In the genomic region with DNA sequence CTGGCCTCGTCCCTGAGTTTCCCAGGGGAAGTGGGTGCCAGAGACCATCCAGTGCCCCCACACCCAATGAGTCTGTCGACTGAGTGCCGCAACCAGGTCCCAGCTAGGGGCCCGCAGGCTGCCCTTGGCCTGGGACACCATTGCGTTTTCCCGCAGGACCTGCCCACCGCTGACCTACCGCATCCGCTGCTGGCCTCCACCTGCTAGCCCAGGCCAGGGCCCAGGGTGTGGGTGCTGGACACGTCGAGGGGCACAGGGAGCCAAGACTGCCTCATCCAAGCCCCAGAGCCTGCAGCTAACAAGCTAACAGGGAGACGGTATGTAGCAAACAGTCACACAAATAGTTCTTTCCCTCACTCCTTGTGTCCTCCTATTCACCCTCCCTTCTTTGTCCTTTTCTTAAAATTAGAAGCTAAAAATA, we compare ENCODE assay signal across 18 cellular contexts.
DNase-seq lines count a peak whose midpoint lies in the region; ATAC-seq and TF ChIP-seq lines count a peak whose summit lies in the region.
"Had no signal": no experiment of that assay in that cellular context is flagged by ENCODE, and none has a peak within 500 bp of the region (broad histone marks: within the 10 kb centered on the region; RNA-seq: fewer than 3 reads in every experiment).

No MANE protein-coding gene starts in this region.

- peak; percentile 20 for DNase-seq in activated CD4-positive, CD25-positive, alpha-beta regulatory T cell treated with anti-CD3 and anti-CD28 coated beads, Interleukin-2, amount 50 U/mL, for 72 hours
- peak; percentile 58 for DNase-seq in right atrium auricular region (ENCODE audit: low spot score)
- DNase-seq in psoas muscle: no peak
- peak in 1 of 2 donors; percentile 43 for DNase-seq in uterus
- DNase-seq in KG1 (lab: John Stamatoyannopoulos, UW): no peak
- no peak for DNase-seq in stimulated activated CD4-positive, alpha-beta T cell treated with anti-CD3 and anti-CD28 coated beads, Interleukin-4, amount 100 ng/mL, for 1 hour
- DNase-seq in dermis blood vessel endothelial cell: no peak
- DNase-seq: 8988T; CD4-positive, CD25-positive, alpha-beta regulatory T cell; colonic mucosa; KBM-7; NCI-H1436 treated with DMSO at 0.1 percent for 48 hours; NCI-H446; stimulated activated naive CD4-positive, alpha-beta T cell had no signal

- H3K27ac ChIP-seq in right atrium auricular region (peak overlapping the region; percentile 59 to 67), psoas muscle (peak overlapping the region; percentile 39), uterus (peak overlapping the region; percentile 94 to 98)
- H3K27ac ChIP-seq: colonic mucosa, SJSA1 had no signal

- no peak overlapping the region for H3K4me3 ChIP-seq in right atrium auricular region
- no peak overlapping the region for H3K4me3 ChIP-seq in psoas muscle
- H3K4me3 ChIP-seq in uterus: no peak overlapping the region
- H3K4me3 ChIP-seq: colonic mucosa, SJSA1 had no signal

- H3K27me3 ChIP-seq in right atrium auricular region (no peaks in the 10 kb centered on the region), psoas muscle (ENCODE audit: insufficient read depth in 3 of 3, low read length in 2 of 3) (no peaks in the 10 kb centered on the region), uterus (no peaks in the 10 kb centered on the region)
- H3K27me3 ChIP-seq: colonic mucosa, SJSA1 had no signal

- H3K9me3 ChIP-seq in right atrium auricular region (no peaks in the 10 kb centered on the region), psoas muscle (no peaks in the 10 kb centered on the region), uterus (no peaks in the 10 kb centered on the region)
- H3K9me3 ChIP-seq: colonic mucosa, SJSA1 had no signal

- no peak for ATAC-seq in activated CD4-positive, CD25-positive, alpha-beta regulatory T cell treated with anti-CD3 and anti-CD28 coated beads, Interleukin-2, amount 50 U/mL, for 24 hours
- peak in 2 of 4 donors; percentile 13 to 15 for ATAC-seq in psoas muscle
- ATAC-seq: esophagus mucosa, HCT116 had no signal

- TF ChIP-seq POLR2A in uterus (IDR thresholded peaks at IDR 0.05): no peak

- TF ChIP-seq CTCF in right atrium auricular region (IDR thresholded peaks at IDR 0.05) (no peak), psoas muscle (IDR thresholded peaks at IDR 0.05) (no peak), uterus (IDR thresholded peaks at IDR 0.05) (no peak)

- H3K36me3 ChIP-seq in right atrium auricular region (no peaks in the 10 kb centered on the region), psoas muscle (ENCODE audit: insufficient read depth in 1 of 2, low read depth in 1 of 2) (no peaks in the 10 kb centered on the region), uterus (no peaks in the 10 kb centered on the region)
- H3K36me3 ChIP-seq: colonic mucosa, SJSA1 had no signal

- H3K4me1 ChIP-seq in right atrium auricular region: peaks cover 0 to 33% of the 10 kb centered on the region in 2 donors
- H3K4me1 ChIP-seq in psoas muscle: peaks cover 25% of the 10 kb centered on the region
- peaks cover 8 to 13% of the 10 kb centered on the region in 2 donors for H3K4me1 ChIP-seq in uterus
- H3K4me1 ChIP-seq: colonic mucosa had no signal

- WGBS in psoas muscle, 3 donors: 76 to 85% (median 81%) methylated on average over 12 of the region's 12 CpGs

- intact Hi-C loops in psoas muscle (cut with DNase I) (no loop called here), uterus (cut with DNase I; ENCODE audit: low total_unique reads) (no loop called here)

Comparison
In these comparisons a context has a peak if more than half of its experiments do, and no peak if none do; other contexts are left out.
1. DNase-seq: peak in activated CD4-positive, CD25-positive, alpha-beta regulatory T cell treated with anti-CD3 and anti-CD28 coated beads, Interleukin-2, amount 50 U/mL, for 72 hours (single experiment) and right atrium auricular region (single experiment); none in psoas muscle (0 of 2), KG1 (single experiment), stimulated activated CD4-positive, alpha-beta T cell treated with anti-CD3 and anti-CD28 coated beads, Interleukin-4, amount 100 ng/mL, for 1 hour (single experiment) and dermis blood vessel endothelial cell (single experiment).
2. H3K27ac ChIP-seq: peak in every context shown above with its lines; median percentile 96 in uterus; 63 in right atrium auricular region; 39 in psoas muscle.